Comparison of ENCODE assay signal across 11 cellular contexts in the genomic region with DNA sequence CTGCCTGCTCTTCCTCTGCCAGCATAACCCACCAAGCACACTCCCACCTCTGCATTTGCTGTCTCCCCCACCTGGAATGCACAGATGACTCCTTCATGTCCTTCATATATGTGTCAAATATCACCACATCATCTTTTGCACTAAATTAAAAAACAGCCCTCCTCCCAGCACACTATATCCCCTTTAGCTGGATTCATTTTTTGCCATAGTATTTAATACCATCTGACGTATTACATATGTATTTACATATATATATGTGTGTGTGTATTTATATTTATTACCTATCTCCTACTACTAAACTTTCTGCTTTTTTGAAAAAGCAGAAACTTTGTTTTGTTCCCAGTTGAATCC. TPM values are rescaled to one million over a fixed set of nuclear protein-coding genes. Genes with fewer than 3 reads are reported as not detected.
A peak's percentile ranks its signal among the peaks of the same experiment; 100 is the strongest.
DNase-seq lines count a peak whose midpoint lies in the region; ATAC-seq and TF ChIP-seq lines count a peak whose summit lies in the region.
"Had no signal": no experiment of that assay in that cellular context is flagged by ENCODE, and none has a peak within 500 bp of the region (broad histone marks: within the 10 kb centered on the region; RNA-seq: fewer than 3 reads in every experiment).

No MANE protein-coding gene starts in this region.

- no peak for ATAC-seq in activated T-cell treated with anti-CD3 and anti-CD28 coated beads, Interleukin-2, amount 50 U/mL, for 72 hours (replicated peaks in 1 of 2)
- ATAC-seq in T-cell (replicated peaks in 1 of 4) (no peak), HG02981 (IDR thresholded peaks at IDR 0.05; ENCODE audit: unreplicated experiment) (no peak), left lobe of liver (no peak)
- ATAC-seq in stimulated activated naive B cell treated with anti-CD40 and anti-IgM and Interleukin-4, amounts not matched to agents 10 μg/mL and 1 μg/mL and 100 μg/mL, for 72 hours (replicated peaks): no peak

- H3K36me3 Mint-ChIP-seq in activated T-cell treated with anti-CD3 and anti-CD28 coated beads, Interleukin-2, amount 50 U/mL, for 72 hours (ENCODE audit: insufficient read depth in 2 of 2): peaks cover 1 to 5% of the 10 kb centered on the region in 2 donors
- peaks cover 11% of the 10 kb centered on the region for H3K36me3 Mint-ChIP-seq in T-cell
- peaks cover 6 to 7% of the 10 kb centered on the region in 2 donors for H3K36me3 Mint-ChIP-seq in stimulated activated naive B cell treated with anti-CD40 and anti-IgM and Interleukin-4, amounts not matched to agents 10 μg/mL and 1 μg/mL and 100 μg/mL, for 72 hours

- no peak overlapping the region for H3K27ac Mint-ChIP-seq in activated T-cell treated with anti-CD3 and anti-CD28 coated beads, Interleukin-2, amount 50 U/mL, for 72 hours
- H3K27ac Mint-ChIP-seq in T-cell: peak overlapping the region; percentile 13 to 73
- peak overlapping the region; percentile 31 for H3K27ac Mint-ChIP-seq in stimulated activated naive B cell treated with anti-CD40 and anti-IgM and Interleukin-4, amounts not matched to agents 10 μg/mL and 1 μg/mL and 100 μg/mL, for 72 hours

- H3K4me3 ChIP-seq in fibroblast of the aortic adventitia (ENCODE audit: low read depth, low read length): no peak overlapping the region
- H3K4me3 ChIP-seq: transverse colon had no signal

- H3K4me3 Mint-ChIP-seq in activated T-cell treated with anti-CD3 and anti-CD28 coated beads, Interleukin-2, amount 50 U/mL, for 72 hours: peak overlapping the region; percentile 58 to 59
- H3K4me3 Mint-ChIP-seq in T-cell: peak overlapping the region in 2 of 3 donors; percentile 51 to 57
- H3K4me3 Mint-ChIP-seq in stimulated activated naive B cell treated with anti-CD40 and anti-IgM and Interleukin-4, amounts not matched to agents 10 μg/mL and 1 μg/mL and 100 μg/mL, for 72 hours: peak overlapping the region; percentile 64 to 68

- peaks cover 15% of the 10 kb centered on the region for H3K4me1 Mint-ChIP-seq in activated T-cell treated with anti-CD3 and anti-CD28 coated beads, Interleukin-2, amount 50 U/mL, for 72 hours (ENCODE audit: low read depth)
- H3K4me1 Mint-ChIP-seq in T-cell: peaks cover 14 to 17% (median 16%) of the 10 kb centered on the region in 3 donors
- H3K4me1 Mint-ChIP-seq in stimulated activated naive B cell treated with anti-CD40 and anti-IgM and Interleukin-4, amounts not matched to agents 10 μg/mL and 1 μg/mL and 100 μg/mL, for 72 hours: peaks cover 10 to 12% of the 10 kb centered on the region in 2 donors

- DNase-seq in activated T-cell treated with anti-CD3 and anti-CD28 coated beads, Interleukin-2, amount 50 U/mL, for 72 hours: no peak
- DNase-seq in activated T-cell treated with anti-CD3 and anti-CD28 coated beads for 4 hours (no peak), T-cell (no peak), fibroblast of the aortic adventitia (ENCODE audit: low read depth) (no peak), left lobe of liver (ENCODE audit: low spot score) (no peak), HK-2 (ENCODE audit: unreplicated experiment) (no peak)
- DNase-seq in stimulated activated naive B cell treated with anti-CD40 and anti-IgM and Interleukin-4, amounts not matched to agents 10 μg/mL and 1 μg/mL and 100 μg/mL, for 72 hours: no peak
- DNase-seq: NCI-H2081 treated with DMSO at 0.1 percent for 48 hours, SIG-M5 had no signal

- H3K27me3 Mint-ChIP-seq in activated T-cell treated with anti-CD3 and anti-CD28 coated beads, Interleukin-2, amount 50 U/mL, for 72 hours (ENCODE audit: low read depth): no peaks in the 10 kb centered on the region
- H3K27me3 Mint-ChIP-seq in T-cell: no peaks in the 10 kb centered on the region
- no peaks in the 10 kb centered on the region for H3K27me3 Mint-ChIP-seq in stimulated activated naive B cell treated with anti-CD40 and anti-IgM and Interleukin-4, amounts not matched to agents 10 μg/mL and 1 μg/mL and 100 μg/mL, for 72 hours

- H3K9me3 Mint-ChIP-seq in activated T-cell treated with anti-CD3 and anti-CD28 coated beads, Interleukin-2, amount 50 U/mL, for 72 hours: no peaks in the 10 kb centered on the region
- H3K9me3 Mint-ChIP-seq in T-cell: no peaks in the 10 kb centered on the region
- no peaks in the 10 kb centered on the region for H3K9me3 Mint-ChIP-seq in stimulated activated naive B cell treated with anti-CD40 and anti-IgM and Interleukin-4, amounts not matched to agents 10 μg/mL and 1 μg/mL and 100 μg/mL, for 72 hours

- CTCF ChIA-PET in T-cell (lab: Charles Lee): no interaction called here

- peak; percentile 24 for TF ChIP-seq CTCF in fibroblast of the aortic adventitia (IDR thresholded peaks at IDR 0.05; ENCODE audit: insufficient read depth, low read length)

- POLR2A ChIA-PET in T-cell (lab: Charles Lee): no interaction called here

RNA-seq across cellular contexts. Expression of a gene that starts 29.4 kb away (rescaled TPM):
- total RNA-seq in activated T-cell treated with anti-CD3 and anti-CD28 coated beads, Interleukin-2, amount 50 U/mL, for 72 hours: 10 to 100 TPM; 47.8 to 55.1 TPM
- total RNA-seq in T-cell (10 to 100 TPM; 26.1 to 59.9 (median 55.3) TPM), fibroblast of the aortic adventitia (ENCODE audit: low replicate concordance) (50.3 and 52.2 TPM in 2 replicates), left lobe of liver (15.4 TPM)

RNA-seq across cellular contexts. Expression of a gene that starts 50.7 kb away (rescaled TPM):
- 10 to 100 TPM; 47.6 to 53.8 TPM for total RNA-seq in activated T-cell treated with anti-CD3 and anti-CD28 coated beads, Interleukin-2, amount 50 U/mL, for 72 hours
- 10 to 100 TPM; 36.2 to 48.7 (median 42.9) TPM for total RNA-seq in T-cell
- total RNA-seq in fibroblast of the aortic adventitia (ENCODE audit: low replicate concordance): 0.33 and 2.5 TPM in 2 replicates
- 3.7 TPM for total RNA-seq in left lobe of liver

RNA-seq across cellular contexts. Expression of a gene that starts 56.6 kb away (rescaled TPM):
- total RNA-seq in activated T-cell treated with anti-CD3 and anti-CD28 coated beads, Interleukin-2, amount 50 U/mL, for 72 hours: 10 to 100 TPM; 46.7 to 57.1 TPM
- total RNA-seq in T-cell: 1 to 10 TPM; 2.0 to 4.7 (median 3.1) TPM
- 2.6 and 7.9 TPM in 2 replicates for total RNA-seq in fibroblast of the aortic adventitia (ENCODE audit: low replicate concordance)
- total RNA-seq in left lobe of liver: 0.53 TPM
